19 cellular contexts compared by ENCODE assay signal in the genomic region with DNA sequence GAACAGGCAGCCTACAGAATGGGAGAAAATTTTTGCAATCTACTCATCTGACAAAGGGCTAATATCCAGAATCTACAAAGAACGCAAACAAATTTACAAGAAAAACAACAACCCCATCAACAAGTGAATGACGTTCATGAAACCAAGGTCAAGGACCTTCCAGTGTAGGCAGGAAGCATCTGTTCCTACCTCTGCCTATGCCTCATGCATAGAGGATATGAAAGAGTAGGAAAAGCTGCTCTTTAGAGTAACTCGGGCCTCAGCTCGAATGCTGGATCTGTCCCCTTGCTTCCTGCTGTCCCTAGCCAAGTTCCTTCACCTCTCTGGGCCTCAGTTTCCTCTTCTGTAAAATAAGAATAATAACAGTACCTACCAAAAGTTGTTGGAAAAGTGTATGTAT.
"Had no signal": no experiment of that assay in that cellular context is flagged by ENCODE, and none has a peak within 500 bp of the region (broad histone marks: within the 10 kb centered on the region; RNA-seq: fewer than 3 reads in every experiment).

No MANE protein-coding gene starts in this region.

- DNase-seq: IMR-90, Karpas-422, KG1, MM.1S, NCI-H1092 treated with DMSO at 0.1 percent for 48 hours, NCI-H1436, NCI-H187, NCI-H2029, NCI-H2081 treated with DMSO at 0.1 percent for 48 hours, NCI-H2171, NCI-H226, NCI-H446, NCI-H510A, NCI-H524 treated with DMSO at 0.1 percent for 48 hours, NCI-H69, NCI-H774, Right ventricle myocardium superior, RPMI8226, SIG-M5 had no signal
